8 cellular contexts compared by ENCODE assay signal in genomic region chr5:61327761-61328753, GRCh38. TPM values are rescaled to one million over a fixed set of nuclear protein-coding genes. Genes with fewer than 3 reads are reported as not detected.
DNase-seq lines count a peak whose midpoint lies in the region; ATAC-seq and TF ChIP-seq lines count a peak whose summit lies in the region.

No MANE protein-coding gene starts in this region.

- no peak; the same call in 1 of the 2 replicates for TF ChIP-seq CTCF in HFFc6 (IDR thresholded peaks at IDR 0.05)
- peak; percentile 11; the same call in 1 of the 2 replicates for TF ChIP-seq CTCF in Panc1 (IDR thresholded peaks at IDR 0.05)

- POLR2A ChIA-PET in Panc1 (lab: Charles Lee) = no interaction called here

- H3K36me3 Mint-ChIP-seq in HFFc6 (ENCODE audit: low read depth) = no peaks in the 10 kb centered on the region

- no peaks in the 10 kb centered on the region for H3K9me3 ChIP-seq in Panc1 (ENCODE audit: control insufficient read depth, insufficient read depth, low read depth, low read length)

- ATAC-seq in GM18499 (IDR thresholded peaks at IDR 0.05; ENCODE audit: insufficient read depth, unreplicated experiment) = peak; percentile 31
- ATAC-seq in Panc1 = no peak

- H3K4me1 ChIP-seq in Panc1 (ENCODE audit: control insufficient read depth, insufficient read depth, low read length) = no peaks in the 10 kb centered on the region; the same call in 1 of the 2 replicates

- H3K27me3 ChIP-seq in Panc1 (ENCODE audit: control insufficient read depth, insufficient read depth, low read length) = no peaks in the 10 kb centered on the region

- peak overlapping the region; percentile 87 for H3K4me3 Mint-ChIP-seq in HFFc6

- intact Hi-C loops in Panc1 (cut with micrococcal nuclease; ENCODE audit: unreplicated experiment) = loop anchor here (10.0 kb wide), 2 partner anchors 273 to 363 kb away; no protein-coding TSS in a partner anchor

- CTCF ChIA-PET in Panc1 (lab: Charles Lee) = no interaction called here

- H3K27ac ChIP-seq in Panc1 (ENCODE audit: low read length) = no peak overlapping the region

- peak overlapping the region; percentile 90 for H3K27ac Mint-ChIP-seq in HFFc6

- no peaks in the 10 kb centered on the region for H3K9me3 Mint-ChIP-seq in HFFc6

- in situ Hi-C loops in Panc1 (cut with HindIII; ENCODE audit: low pct_unique_long_range_greater_than_20kb, low sequenced_read_pairs) = no loop called here

- no peak overlapping the region for H3K4me3 ChIP-seq in Panc1 (ENCODE audit: low read depth in 2 of 2, low read length in 2 of 2)

- BruUV-seq in Panc1 (replicated peaks; lab: Mats Ljungman, UMichigan) = TSS peak; percentile 68

- peaks cover 44% of the 10 kb centered on the region for H3K4me1 Mint-ChIP-seq in HFFc6 (ENCODE audit: low read depth)

- no peaks in the 10 kb centered on the region; the same call in 1 of the 2 replicates for H3K36me3 ChIP-seq in Panc1 (ENCODE audit: control insufficient read depth, insufficient read depth, low read length)

- H3K27me3 Mint-ChIP-seq in HFFc6 (ENCODE audit: insufficient read depth) = no peaks in the 10 kb centered on the region; the same call in 1 of the 2 replicates

- peak; percentile 60 for DNase-seq in HFFc6
- DNase-seq in Panc1 (ENCODE audit: low read depth, low spot score) = no peak
- DNase-seq in glomerular visceral epithelial cell (ENCODE audit: extremely low spot score) = peak; percentile 75
- no peak for DNase-seq in NCI-H1105 treated with DMSO at 0.1 percent for 48 hours (lab: John Stamatoyannopoulos, UW)
- DNase-seq in NCI-H2171 treated with DMSO at 0.1 percent for 48 hours (lab: John Stamatoyannopoulos, UW) = no peak
- DNase-seq in cerebellum (ENCODE audit: low spot score) = no peak
- DNase-seq in NCI-H187 treated with DMSO at 0.1 percent for 48 hours (lab: John Stamatoyannopoulos, UW) = no peak

RNA-seq across cellular contexts. Expression of gene ZSWIM6, which starts 4.0 kb away (rescaled TPM):
- 10 to 100 TPM in 5 of 6 experiments, 1 to 10 TPM in 1; 9.7 to 13.5 (median 11.7) TPM for total RNA-seq in HFFc6 (2021; fragmentation: NEBNext Ultra II Directional; extraction: Animal tissue kit (Norgen Biotek cat#: 25700))
- total RNA-seq in Panc1 (2021; ENCODE audit: unreplicated experiment) (10.8 TPM), cerebellum (29.8 TPM)
- 5.0 TPM for polyA plus RNA-seq in Panc1 (2012; ENCODE audit: insufficient read length)

Comparison
In these comparisons a context has a peak if more than half of its experiments do, and no peak if none do; other contexts are left out.
1. DNase-seq: peak in HFFc6 (single experiment) and glomerular visceral epithelial cell (single experiment); none in Panc1 (single experiment), NCI-H1105 treated with DMSO at 0.1 percent for 48 hours (single experiment), NCI-H2171 treated with DMSO at 0.1 percent for 48 hours (single experiment), cerebellum (single experiment) and NCI-H187 treated with DMSO at 0.1 percent for 48 hours (single experiment).